In genomic region chr3:189789432-189789831, GRCh38 we compare ENCODE assay signal across 21 cellular contexts.
"Had no signal": no experiment of that assay in that cellular context is flagged by ENCODE, and none has a peak within 500 bp of the region (broad histone marks: within the 10 kb centered on the region; RNA-seq: fewer than 3 reads in every experiment).

No MANE protein-coding gene starts in this region.

- DNase-seq: activated CD4-positive, alpha-beta T cell treated with anti-CD3 and anti-CD28 coated beads for 1 hour; activated CD8-positive, alpha-beta memory T cell treated with anti-CD3 and anti-CD28 coated beads for 24 hours; activated CD8-positive, alpha-beta memory T cell treated with anti-CD3 and anti-CD28 coated beads, Interleukin-2, amount 50 U/mL, for 48 hours; activated gamma-delta T cell; activated T-cell treated with anti-CD3 and anti-CD28 coated beads, Interleukin-2, amount 50 U/mL, for 48 hours; cerebellar nuclear complex; cortex of kidney; foreskin melanocyte; glutamatergic neuron; hippocampal formation; islet precursor cell; midbrain; stimulated activated CD4-positive, alpha-beta T cell treated with anti-CD3 and anti-CD28 coated beads, Interleukin-15, amount 100 ng/mL, for 24 hours; stimulated activated CD4-positive, alpha-beta T cell treated with anti-CD3 and anti-CD28 coated beads, Interleukin-2, amount 100 ng/mL, for 48 hours; SW 1271; T-helper 2 cell had no signal

- H3K27ac Mint-ChIP-seq: activated naive CD4-positive, alpha-beta T cell treated with anti-CD3 and anti-CD28 coated beads, Interleukin-2, amount 50 U/mL, for 24 hours had no signal

- H3K36me3 Mint-ChIP-seq: activated naive CD4-positive, alpha-beta T cell treated with anti-CD3 and anti-CD28 coated beads, Interleukin-2, amount 50 U/mL, for 24 hours had no signal

- H3K27ac ChIP-seq: ascending aorta, right atrium auricular region, thoracic aorta had no signal

- H3K4me3 Mint-ChIP-seq: activated naive CD4-positive, alpha-beta T cell treated with anti-CD3 and anti-CD28 coated beads, Interleukin-2, amount 50 U/mL, for 24 hours; neural crest cell had no signal

- H3K27me3 Mint-ChIP-seq: activated naive CD4-positive, alpha-beta T cell treated with anti-CD3 and anti-CD28 coated beads, Interleukin-2, amount 50 U/mL, for 24 hours had no signal

- H3K9me3 Mint-ChIP-seq: activated naive CD4-positive, alpha-beta T cell treated with anti-CD3 and anti-CD28 coated beads, Interleukin-2, amount 50 U/mL, for 24 hours; neural crest cell had no signal

- H3K4me1 Mint-ChIP-seq: neural crest cell had no signal
